In the genomic region with DNA sequence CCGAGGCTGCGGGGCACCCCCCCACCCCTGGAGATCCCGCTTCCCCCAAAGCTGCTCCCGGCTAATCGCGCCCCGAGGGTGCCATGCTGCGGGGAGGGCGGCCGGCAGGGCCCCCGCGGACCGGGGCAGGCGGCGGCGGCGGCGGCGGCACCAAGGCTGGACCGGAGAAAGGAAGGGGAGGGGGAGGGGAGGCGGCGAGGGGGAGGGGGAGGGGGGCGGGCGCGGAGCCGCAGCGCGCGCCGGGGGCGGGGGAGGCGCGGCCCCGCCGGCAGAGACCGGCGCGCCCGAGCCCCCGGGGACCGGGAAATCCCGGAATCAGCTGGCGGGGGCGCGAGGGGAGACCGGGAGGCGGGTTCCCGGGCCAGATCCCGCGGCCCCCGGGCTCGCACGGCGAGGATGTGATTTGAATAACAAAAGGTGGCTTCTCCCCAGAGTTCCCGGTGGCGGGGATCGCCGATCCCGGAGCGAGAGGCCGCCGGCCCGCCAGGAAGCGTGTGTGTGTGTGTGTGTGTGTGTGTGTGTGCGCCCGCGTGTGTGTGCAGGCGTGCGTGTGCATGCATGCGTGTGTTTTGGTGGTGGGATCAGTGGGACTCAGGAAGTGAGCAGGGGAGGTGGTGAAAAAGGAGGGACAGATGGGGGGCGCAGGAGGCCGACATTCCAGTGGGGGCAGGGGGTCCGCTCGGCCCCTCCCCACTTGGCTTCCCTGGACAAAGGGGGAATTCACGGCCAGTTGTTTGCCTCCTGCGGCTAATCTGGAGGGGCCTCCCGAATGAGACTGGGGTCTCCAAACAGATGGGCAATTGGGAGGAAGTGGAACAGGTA, we compare ENCODE assay signal across 1 cellular context.
A peak's percentile ranks its signal among the peaks of the same experiment; 100 is the strongest.
TF ChIP-seq lines count a peak whose summit lies in the region.

No MANE protein-coding gene starts in this region.

TF ChIP-seq in HCT116, 20 proteins besides CTCF, POLR2A, EP300 and RAD21 (continued from another document):
- TF ChIP-seq, protein P1, sequence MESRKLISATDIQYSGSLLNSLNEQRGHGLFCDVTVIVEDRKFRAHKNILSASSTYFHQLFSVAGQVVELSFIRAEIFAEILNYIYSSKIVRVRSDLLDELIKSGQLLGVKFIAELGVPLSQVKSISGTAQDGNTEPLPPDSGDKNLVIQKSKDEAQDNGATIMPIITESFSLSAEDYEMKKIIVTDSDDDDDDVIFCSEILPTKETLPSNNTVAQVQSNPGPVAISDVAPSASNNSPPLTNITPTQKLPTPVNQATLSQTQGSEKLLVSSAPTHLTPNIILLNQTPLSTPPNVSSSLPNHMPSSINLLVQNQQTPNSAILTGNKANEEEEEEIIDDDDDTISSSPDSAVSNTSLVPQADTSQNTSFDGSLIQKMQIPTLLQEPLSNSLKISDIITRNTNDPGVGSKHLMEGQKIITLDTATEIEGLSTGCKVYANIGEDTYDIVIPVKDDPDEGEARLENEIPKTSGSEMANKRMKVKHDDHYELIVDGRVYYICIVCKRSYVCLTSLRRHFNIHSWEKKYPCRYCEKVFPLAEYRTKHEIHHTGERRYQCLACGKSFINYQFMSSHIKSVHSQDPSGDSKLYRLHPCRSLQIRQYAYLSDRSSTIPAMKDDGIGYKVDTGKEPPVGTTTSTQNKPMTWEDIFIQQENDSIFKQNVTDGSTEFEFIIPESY (IDR thresholded peaks at IDR 0.05; ENCODE audit: extremely low read depth, insufficient replicate concordance, low read length), result no peak
- TF ChIP-seq SIN3A (IDR thresholded peaks at IDR 0.05; ENCODE audit: low read depth) (no peak), POLR2AphosphoS5 (IDR thresholded peaks at IDR 0.05; ENCODE audit: low read depth, low read length) (peak; percentile 34; the same call in 1 of the 2 replicates), CBX3 (IDR thresholded peaks at IDR 0.05; ENCODE audit: low read depth) (no peak), SRF (IDR thresholded peaks at IDR 0.05; ENCODE audit: low read depth) (no peak), FOSL1 (IDR thresholded peaks at IDR 0.05; ENCODE audit: low read depth) (no peak)
TF ChIP-seq in HCT116: peak in this region for 3.
